4 cellular contexts compared by ENCODE assay signal in the genomic region with DNA sequence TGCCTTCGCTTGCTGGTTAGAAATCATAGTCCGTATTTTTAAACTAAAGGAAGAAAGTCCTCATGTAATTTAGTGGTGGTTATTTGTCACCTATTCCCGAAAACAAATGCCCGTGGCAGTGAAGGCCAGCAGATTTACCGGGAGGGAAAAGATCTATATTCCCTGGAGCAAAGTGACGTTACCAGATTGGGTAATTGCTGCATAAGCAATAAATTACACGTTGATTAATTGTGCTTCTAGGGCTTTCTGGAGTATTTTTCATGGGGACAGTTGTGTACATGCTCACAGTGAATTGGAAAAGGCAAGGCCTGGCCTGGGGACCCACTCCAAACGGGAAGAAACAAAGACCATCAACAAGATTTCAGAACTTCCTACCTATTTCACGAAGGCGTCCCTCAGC.
"Had no signal": no experiment of that assay in that cellular context is flagged by ENCODE, and none has a peak within 500 bp of the region (broad histone marks: within the 10 kb centered on the region; RNA-seq: fewer than 3 reads in every experiment).

No MANE protein-coding gene starts in this region.

- H3K9me3 Mint-ChIP-seq: GM23338, H9 had no signal

- H3K4me3 ChIP-seq: GM23338 had no signal

- H2AFZ ChIP-seq: GM23338 had no signal

- H3K27ac Mint-ChIP-seq: GM23338, H9 had no signal

- DNase-seq: H9, HCEC 1CT, KBM-7 had no signal

- H3K4me3 Mint-ChIP-seq: GM23338, H9 had no signal

- H3K4me2 ChIP-seq: GM23338 had no signal
